ENCODE assay signal across 21 cellular contexts in genomic region chr20:49671429-49671828, GRCh38.
"Had no signal": no experiment of that assay in that cellular context is flagged by ENCODE, and none has a peak within 500 bp of the region (broad histone marks: within the 10 kb centered on the region; RNA-seq: fewer than 3 reads in every experiment).

No MANE protein-coding gene starts in this region.

- H3K27ac ChIP-seq: ovary, tibial artery had no signal

- DNase-seq: activated CD4-positive, alpha-beta memory T cell treated with anti-CD3 and anti-CD28 coated beads for 36 hours; activated CD4-positive, alpha-beta T cell treated with anti-CD3 and anti-CD28 coated beads for 48 hours; activated effector memory CD4-positive, alpha-beta T cell treated with anti-CD3 and anti-CD28 coated beads, Interleukin-2, amount 50 U/mL, for 16 hours; activated naive CD4-positive, alpha-beta T cell treated with anti-CD3 and anti-CD28 coated beads, Interleukin-2, amount 50 U/mL, for 16 hours; activated naive CD8-positive, alpha-beta T cell treated with anti-CD3 and anti-CD28 coated beads, Interleukin-2, amount 50 U/mL, for 24 hours; activated T-cell treated with anti-CD3 and anti-CD28 coated beads, Interleukin-2, amount 50 U/mL, for 48 hours; anterior cingulate cortex; body of pancreas; effector CD4-positive, alpha-beta T cell; foreskin fibroblast; kidney glomerular epithelial cell; left lung; naive B cell; ovary; right cardiac atrium; stimulated activated CD4-positive, alpha-beta T cell treated with anti-CD3 and anti-CD28 coated beads, Interleukin-12 subunit alpha, Interleukin-12 subunit beta, amount 100 ng/mL, for 4 hours; stimulated activated CD4-positive, alpha-beta T cell treated with anti-CD3 and anti-CD28 coated beads, Interleukin-4, amount 100 ng/mL, for 4 hours; stimulated activated naive CD8-positive, alpha-beta T cell treated with anti-CD3 and anti-CD28 coated beads, Interleukin-15, amount 100 ng/mL, for 72 hours; tibial artery had no signal

- ATAC-seq: activated naive CD8-positive, alpha-beta T cell treated with anti-CD3 and anti-CD28 coated beads, Interleukin-2, amount 50 U/mL, for 24 hours; body of pancreas; right cardiac atrium; stimulated activated naive CD8-positive, alpha-beta T cell treated with anti-CD3 and anti-CD28 coated beads, Interleukin-15, amount 100 ng/mL, for 72 hours had no signal

- H3K4me3 ChIP-seq: body of pancreas, left lung, lung, ovary, tibial artery had no signal

- H3K27ac Mint-ChIP-seq: activated CD4-positive, alpha-beta memory T cell treated with anti-CD3 and anti-CD28 coated beads for 36 hours; dendritic cell treated with granulocyte-macrophage colony-stimulating factor and Interleukin-4, amounts not matched to agents 40 ng/mL and 50 ng/mL, for 4 days; naive B cell had no signal

- H3K27me3 Mint-ChIP-seq: activated CD4-positive, alpha-beta memory T cell treated with anti-CD3 and anti-CD28 coated beads for 36 hours; activated naive CD8-positive, alpha-beta T cell treated with anti-CD3 and anti-CD28 coated beads, Interleukin-2, amount 50 U/mL, for 24 hours; dendritic cell treated with granulocyte-macrophage colony-stimulating factor and Interleukin-4, amounts not matched to agents 40 ng/mL and 50 ng/mL, for 4 days; naive B cell; stimulated activated naive CD8-positive, alpha-beta T cell treated with anti-CD3 and anti-CD28 coated beads, Interleukin-15, amount 100 ng/mL, for 72 hours had no signal

- H3K9me3 ChIP-seq: body of pancreas, left lung, ovary, tibial artery had no signal

- H3K4me3 Mint-ChIP-seq: activated CD4-positive, alpha-beta memory T cell treated with anti-CD3 and anti-CD28 coated beads for 36 hours; activated naive CD8-positive, alpha-beta T cell treated with anti-CD3 and anti-CD28 coated beads, Interleukin-2, amount 50 U/mL, for 24 hours; dendritic cell treated with granulocyte-macrophage colony-stimulating factor and Interleukin-4, amounts not matched to agents 40 ng/mL and 50 ng/mL, for 4 days; naive B cell had no signal

- H3K36me3 ChIP-seq: left lung, ovary, tibial artery had no signal

- H3K27me3 ChIP-seq: body of pancreas, left lung, ovary, tibial artery had no signal

- H3K36me3 Mint-ChIP-seq: activated CD4-positive, alpha-beta memory T cell treated with anti-CD3 and anti-CD28 coated beads for 36 hours; naive B cell had no signal

- H3K9me3 Mint-ChIP-seq: activated CD4-positive, alpha-beta memory T cell treated with anti-CD3 and anti-CD28 coated beads for 36 hours; activated naive CD8-positive, alpha-beta T cell treated with anti-CD3 and anti-CD28 coated beads, Interleukin-2, amount 50 U/mL, for 24 hours; dendritic cell treated with granulocyte-macrophage colony-stimulating factor and Interleukin-4, amounts not matched to agents 40 ng/mL and 50 ng/mL, for 4 days; naive B cell; stimulated activated naive CD8-positive, alpha-beta T cell treated with anti-CD3 and anti-CD28 coated beads, Interleukin-15, amount 100 ng/mL, for 72 hours had no signal
